ENCODE assay signal across 10 cellular contexts in genomic region chr2:144854596-144854995, GRCh38.
"Had no signal": no experiment of that assay in that cellular context is flagged by ENCODE, and none has a peak within 500 bp of the region (broad histone marks: within the 10 kb centered on the region; RNA-seq: fewer than 3 reads in every experiment).

No MANE protein-coding gene starts in this region.

- H3K27ac ChIP-seq: GM23248 had no signal

- H3K4me3 Mint-ChIP-seq: H9, HFFc6 had no signal

- H2AFZ ChIP-seq: GM23248 had no signal

- H3K4me3 ChIP-seq: GM23248, HAP-1 had no signal

- ATAC-seq: HCT116 had no signal

- H3K27ac Mint-ChIP-seq: H9, HFFc6 had no signal

- DNase-seq: GM23248, GOT3, H7, H9, HCEC 1CT, HFFc6 had no signal

- H3K4me1 ChIP-seq: HAP-1 had no signal

- H3K9me3 Mint-ChIP-seq: HFFc6 had no signal

- FAIRE-seq: H1, H54 had no signal

- H3K36me3 ChIP-seq: HAP-1 had no signal

- H3K9ac ChIP-seq: GM23248 had no signal

- H3K9me3 ChIP-seq: HAP-1 had no signal
